ENCODE assay signal across 16 cellular contexts in genomic region chr10:5588080-5588453, GRCh38.
DNase-seq lines count a peak whose midpoint lies in the region; ATAC-seq, FAIRE-seq and TF ChIP-seq lines count a peak whose summit lies in the region.
"Had no signal": no experiment of that assay in that cellular context is flagged by ENCODE, and none has a peak within 500 bp of the region (broad histone marks: within the 10 kb centered on the region; RNA-seq: fewer than 3 reads in every experiment).

No MANE protein-coding gene starts in this region.

- BruUV-seq in K562 (replicated peaks; lab: Mats Ljungman, UMichigan) (no TSS peak), HepG2 (replicated peaks; lab: Mats Ljungman, UMichigan) (no TSS peak)

- TF ChIP-seq RAD21 in K562 (CRISPR knock-in tag; conservative IDR thresholded peaks at IDR 0.05 in 1 of 2, IDR thresholded peaks at IDR 0.05 in 1 of 2) (no peak), HepG2 (CRISPR knock-in tag; IDR thresholded peaks at IDR 0.05) (no peak)

- in situ Hi-C loops in K562 (cut with MboI), result no loop called here
- in situ Hi-C loops in HepG2 (cut with HindIII; ENCODE audit: extremely low pct_ligation_motif_present, low pct_unique_long_range_greater_than_20kb), result no loop called here

- H3K36me3 Mint-ChIP-seq in activated T-cell treated with anti-CD3 and anti-CD28 coated beads, Interleukin-2, amount 50 U/mL, for 4 hours (ENCODE audit: insufficient read depth), result no peaks in the 10 kb centered on the region
- H3K36me3 Mint-ChIP-seq: CD4-positive, CD25-positive, alpha-beta regulatory T cell had no signal

- WGBS in K562 (ENCODE audit: insufficient coverage, low coverage, missing lambda C conversion rate), result 32% methylated on average over 6 of the region's 6 CpGs
- 53% methylated on average over 5 of the region's 6 CpGs for WGBS in HepG2 (ENCODE audit: low lambda C conversion rate)
- 88 to 96% (median 91%) methylated on average over 6 of the region's 6 CpGs for WGBS in spleen, 5 donors

- no peaks in the 10 kb centered on the region for H3K36me3 ChIP-seq in left ventricle myocardium inferior
- no peaks in the 10 kb centered on the region for H3K36me3 ChIP-seq in right atrium auricular region
- no peaks in the 10 kb centered on the region for H3K36me3 ChIP-seq in K562 (ENCODE audit: control insufficient read depth, insufficient read depth, low read length)
- no peaks in the 10 kb centered on the region for H3K36me3 ChIP-seq in HepG2 (replicated peaks in 1 of 2; ENCODE audit: control insufficient read depth in 1 of 2, insufficient read depth in 2 of 2, low read length in 2 of 2)
- H3K36me3 ChIP-seq in spleen, result no peaks in the 10 kb centered on the region
- H3K36me3 ChIP-seq: BLaER1 treated with 17β-estradiol and CSF1 and Interleukin-3, amounts not matched to agents 10 nM and 100 nM had no signal

- H3K27me3 Mint-ChIP-seq in activated T-cell treated with anti-CD3 and anti-CD28 coated beads, Interleukin-2, amount 50 U/mL, for 4 hours (ENCODE audit: low read depth), result peaks cover 22% of the 10 kb centered on the region

- DNase-seq in left ventricle myocardium inferior, result no peak
- DNase-seq in right atrium auricular region (ENCODE audit: low spot score), result no peak
- DNase-seq in K562 (ENCODE audit: extremely low read depth in 1 of 4, low spot score in 3 of 4), result no peak
- DNase-seq in HepG2 (ENCODE audit: low spot score), result no peak
- DNase-seq in spleen, result peak; percentile 42
- DNase-seq in activated T-cell treated with anti-CD3 and anti-CD28 coated beads, Interleukin-2, amount 50 U/mL, for 4 hours, result no peak
- DNase-seq in HTR-8/SVneo (ENCODE audit: insufficient read length, low spot score), result no peak
- DNase-seq: 8988T; AML-193; CD4-positive, CD25-positive, alpha-beta regulatory T cell; DMS53; GF-D8 had no signal

- H3K9ac ChIP-seq in K562 (ENCODE audit: insufficient read depth in 1 of 2, low read depth in 2 of 2, low read length in 2 of 2) (no peak overlapping the region), HepG2 (ENCODE audit: insufficient read depth, low read depth, low read length) (no peak overlapping the region)
- H3K9ac ChIP-seq: BLaER1 treated with 17β-estradiol and CSF1 and Interleukin-3, amounts not matched to agents 10 nM and 100 nM had no signal

- TF ChIP-seq CTCF in left ventricle myocardium inferior (IDR thresholded peaks at IDR 0.05; ENCODE audit: borderline replicate concordance), result no peak
- no peak for TF ChIP-seq CTCF in right atrium auricular region (IDR thresholded peaks at IDR 0.05)
- TF ChIP-seq CTCF in K562 (IDR thresholded peaks at IDR 0.05 in 2 of 3, conservative IDR thresholded peaks at IDR 0.05 in 1 of 3; ENCODE audit: insufficient read depth in 2 of 3, low read depth in 1 of 3, low read length in 3 of 3), result no peak
- no peak for TF ChIP-seq CTCF in HepG2 (CRISPR knock-in tag; IDR thresholded peaks at IDR 0.05)
- TF ChIP-seq CTCF in spleen (IDR thresholded peaks at IDR 0.05 in 8 of 11, conservative IDR thresholded peaks at IDR 0.05 in 3 of 11), result no peak

- H2AFZ ChIP-seq in K562 (ENCODE audit: low read depth, low read length) (no peak overlapping the region), HepG2 (ENCODE audit: low read length) (no peak overlapping the region)

- H3K4me2 ChIP-seq in K562 (ENCODE audit: insufficient read depth, low read length), result no peak overlapping the region
- H3K4me2 ChIP-seq in HepG2 (ENCODE audit: low read depth, low read length), result no peak overlapping the region

- no peaks in the 10 kb centered on the region for H3K4me1 Mint-ChIP-seq in activated T-cell treated with anti-CD3 and anti-CD28 coated beads, Interleukin-2, amount 50 U/mL, for 4 hours (ENCODE audit: low read depth)

- peaks cover 47% of the 10 kb centered on the region for H3K4me1 ChIP-seq in left ventricle myocardium inferior
- peaks cover 0 to 6% of the 10 kb centered on the region in 2 donors for H3K4me1 ChIP-seq in right atrium auricular region
- H3K4me1 ChIP-seq in K562 (replicated peaks in 1 of 2; ENCODE audit: control insufficient read depth in 2 of 2, insufficient read depth in 2 of 2, low read length in 2 of 2), result peaks cover 9 to 22% of the 10 kb centered on the region in 2 experiments
- peaks cover 92% of the 10 kb centered on the region for H3K4me1 ChIP-seq in HepG2 (ENCODE audit: insufficient read depth, low read length)
- H3K4me1 ChIP-seq in spleen, result peaks cover 0 to 12% (median 9%) of the 10 kb centered on the region in 6 donors

- H4K20me1 ChIP-seq in K562 (replicated peaks; ENCODE audit: control insufficient read depth, insufficient read depth, low read length) (no peaks in the 10 kb centered on the region), HepG2 (ENCODE audit: insufficient read depth, low read length) (no peaks in the 10 kb centered on the region)
- H4K20me1 ChIP-seq: BLaER1 treated with 17β-estradiol and CSF1 and Interleukin-3, amounts not matched to agents 10 nM and 100 nM had no signal

- no peaks in the 10 kb centered on the region for H3K9me3 Mint-ChIP-seq in activated T-cell treated with anti-CD3 and anti-CD28 coated beads, Interleukin-2, amount 50 U/mL, for 4 hours

- intact Hi-C loops in left ventricle myocardium inferior (cut with micrococcal nuclease) (no loop called here), K562 (cut with micrococcal nuclease) (no loop called here), HepG2 (cut with micrococcal nuclease; ENCODE audit: unreplicated experiment) (loop anchor here (5.0 kb wide), 1 partner anchor 34 kb away; no protein-coding TSS in a partner anchor), spleen (cut with DNase I; ENCODE audit: low total_unique reads) (no loop called here)

- FAIRE-seq in K562 (lab: Jason Lieb, UNC), result no peak
- FAIRE-seq in HepG2 (lab: Jason Lieb, UNC), result no peak
- no peak for FAIRE-seq in HTR-8/SVneo (lab: Jason Lieb, UNC)
- FAIRE-seq: H54 had no signal

- H3K4me3 ChIP-seq in left ventricle myocardium inferior (no peak overlapping the region), right atrium auricular region (no peak overlapping the region), K562 (no peak overlapping the region), HepG2 (replicated peaks in 1 of 3; ENCODE audit: insufficient read depth in 1 of 3, low read depth in 2 of 3, low read length in 3 of 3) (no peak overlapping the region), spleen (no peak overlapping the region)
- H3K4me3 ChIP-seq: BLaER1 treated with 17β-estradiol and CSF1 and Interleukin-3, amounts not matched to agents 10 nM and 100 nM had no signal

- no peaks in the 10 kb centered on the region for H3K9me3 ChIP-seq in left ventricle myocardium inferior (replicated peaks)
- H3K9me3 ChIP-seq in right atrium auricular region, result no peaks in the 10 kb centered on the region
- H3K9me3 ChIP-seq in K562 (replicated peaks; ENCODE audit: control insufficient read depth, insufficient read depth, low read depth, low read length), result no peaks in the 10 kb centered on the region
- H3K9me3 ChIP-seq in HepG2 (ENCODE audit: low read length), result no peaks in the 10 kb centered on the region
- H3K9me3 ChIP-seq in spleen, result no peaks in the 10 kb centered on the region
- H3K9me3 ChIP-seq: BLaER1 treated with 17β-estradiol and CSF1 and Interleukin-3, amounts not matched to agents 10 nM and 100 nM had no signal

- H3K4me3 Mint-ChIP-seq in activated T-cell treated with anti-CD3 and anti-CD28 coated beads, Interleukin-2, amount 50 U/mL, for 4 hours, result no peak overlapping the region
- H3K4me3 Mint-ChIP-seq: CD4-positive, CD25-positive, alpha-beta regulatory T cell had no signal

- TF ChIP-seq POLR2A in K562 (conservative IDR thresholded peaks at IDR 0.05) (no peak), HepG2 (IDR thresholded peaks at IDR 0.05; ENCODE audit: insufficient read depth in 1 of 2, low read depth in 2 of 2, low read length in 2 of 2) (no peak), spleen (IDR thresholded peaks at IDR 0.05) (no peak)

- H3K9me1 ChIP-seq in K562 (ENCODE audit: control insufficient read depth, insufficient read depth, low read length), result no peaks in the 10 kb centered on the region

- POLR2A ChIA-PET in K562 (lab: Yijun Ruan, JAX) (no interaction called here), HepG2 (lab: Yijun Ruan, JAX) (no interaction called here)

- no peak for TF ChIP-seq EP300 in K562 (IDR thresholded peaks at IDR 0.05; ENCODE audit: low read length)
- TF ChIP-seq EP300 in HepG2 (IDR thresholded peaks at IDR 0.05; ENCODE audit: low read depth in 2 of 2, low read length in 2 of 2), result no peak
- no peak for TF ChIP-seq EP300 in HepG2 (CRISPR knock-in tag; IDR thresholded peaks at IDR 0.05; ENCODE audit: borderline replicate concordance)

- CTCF ChIA-PET in K562 (lab: Yijun Ruan, JAX; ENCODE audit: low intra/inter-chr PET ratio), result no interaction called here
- CTCF ChIA-PET in HepG2 (lab: Yijun Ruan, JAX; ENCODE audit: low intra/inter-chr PET ratio, low total read pairs), result no interaction called here

- H3K79me2 ChIP-seq in K562 (ENCODE audit: control insufficient read depth, insufficient read depth, low read length), result no peaks in the 10 kb centered on the region
- no peaks in the 10 kb centered on the region for H3K79me2 ChIP-seq in HepG2 (ENCODE audit: insufficient read depth, low read length)

- H3K27me3 ChIP-seq in left ventricle myocardium inferior (ENCODE audit: low read depth) (peaks cover 68% of the 10 kb centered on the region), right atrium auricular region (no peaks in the 10 kb centered on the region), K562 (ENCODE audit: control insufficient read depth in 2 of 2, insufficient read depth in 2 of 2, low read length in 2 of 2) (peaks cover 0 to 7% of the 10 kb centered on the region in 2 experiments; a peak in 1 of 5 replicates), HepG2 (ENCODE audit: control insufficient read depth in 1 of 2, insufficient read depth in 2 of 2, low read length in 2 of 2) (peaks cover 0 to 37% of the 10 kb centered on the region in 2 experiments; a peak in 3 of 5 replicates), spleen (replicated peaks in 1 of 7) (peaks cover 0 to 55% (median 0%) of the 10 kb centered on the region in 7 donors)

- H3K27ac ChIP-seq in left ventricle myocardium inferior (replicated peaks), result peak overlapping the region; percentile 69
- H3K27ac ChIP-seq in right atrium auricular region, result no peak overlapping the region
- no peak overlapping the region for H3K27ac ChIP-seq in K562 (ENCODE audit: extremely low read depth, low read depth, low read length)
- no peak overlapping the region for H3K27ac ChIP-seq in HepG2 (ENCODE audit: extremely low read length, insufficient read depth, low read length)
- no peak overlapping the region for H3K27ac ChIP-seq in spleen
- H3K27ac ChIP-seq: BLaER1 treated with 17β-estradiol and CSF1 and Interleukin-3, amounts not matched to agents 10 nM and 100 nM had no signal

- ATAC-seq in K562 (no peak), HepG2 (no peak), HG02884 (IDR thresholded peaks at IDR 0.05; ENCODE audit: unreplicated experiment) (no peak)
- ATAC-seq in activated T-cell treated with anti-CD3 and anti-CD28 coated beads, Interleukin-2, amount 50 U/mL, for 4 hours, result no peak
- ATAC-seq: HCT116 had no signal

TF ChIP-seq in K562, 482 proteins besides CTCF, POLR2A, EP300 and RAD21 (continues in another document):
- TF ChIP-seq KDM1A (IDR thresholded peaks at IDR 0.05), result peak; percentile 53 to 60; a peak in 2 of 4 replicates
- TF ChIP-seq RBM25 (IDR thresholded peaks at IDR 0.05; ENCODE audit: low read depth, low read length, severe bottlenecking), result peak; percentile 85

TF ChIP-seq in HepG2, 621 proteins besides CTCF, POLR2A, EP300 and RAD21 (continues in another document):
- TF ChIP-seq ZNF614 (CRISPR knock-in tag; IDR thresholded peaks at IDR 0.05; ENCODE audit: borderline replicate concordance), result no peak
